In the genomic region with DNA sequence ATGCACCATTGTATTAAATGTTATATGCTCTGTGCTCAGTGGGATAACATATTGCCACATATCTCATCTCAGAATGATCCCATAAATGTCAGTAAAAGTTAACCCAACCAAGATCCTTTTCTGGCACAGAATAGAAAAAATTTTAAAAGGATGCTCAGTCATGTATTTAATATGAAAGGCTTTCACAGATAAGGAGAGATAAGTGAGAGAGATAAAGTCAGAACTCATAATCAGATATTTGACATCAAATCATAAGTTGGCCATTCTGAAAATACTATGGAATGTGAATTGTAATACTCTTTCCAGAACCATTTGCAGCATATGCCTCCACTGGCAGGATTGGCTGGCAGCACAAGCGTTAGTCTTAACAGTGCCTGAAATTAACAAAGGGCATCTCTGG, we compare ENCODE assay signal across 37 cellular contexts. TPM values are rescaled to one million over a fixed set of nuclear protein-coding genes. Genes with fewer than 3 reads are reported as not detected.
DNase-seq lines count a peak whose midpoint lies in the region; ATAC-seq, FAIRE-seq and TF ChIP-seq lines count a peak whose summit lies in the region.
"Had no signal": no experiment of that assay in that cellular context is flagged by ENCODE, and none has a peak within 500 bp of the region (broad histone marks: within the 10 kb centered on the region; RNA-seq: fewer than 3 reads in every experiment).

No MANE protein-coding gene starts in this region.

- peak; percentile 39 for FAIRE-seq in astrocyte (lab: Jason Lieb, UNC)
- FAIRE-seq: A204.1, A549, D721Med had no signal

- peaks cover 23% of the 10 kb centered on the region for H3K4me1 Mint-ChIP-seq in astrocyte (ENCODE audit: low read depth, unreplicated experiment)

- POLR2A ChIA-PET in SK-N-SH (lab: Yijun Ruan, JAX) = no interaction called here

- H3K4me3 ChIP-seq in SK-N-SH (ENCODE audit: low read depth in 2 of 2, low read length in 1 of 2) = no peak overlapping the region
- no peak overlapping the region for H3K4me3 ChIP-seq in astrocyte (ENCODE audit: insufficient read depth, low read depth, low read length)
- H3K4me3 ChIP-seq: A549; BLaER1; BLaER1 treated with 17β-estradiol and CSF1 and Interleukin-3, amounts not matched to agents 10 nM and 100 nM had no signal

- no peak overlapping the region for H3K4me2 ChIP-seq in SK-N-SH
- H3K4me2 ChIP-seq in astrocyte (ENCODE audit: low read length) = no peak overlapping the region
- H3K4me2 ChIP-seq: A549; BLaER1; BLaER1 treated with 17β-estradiol and CSF1 and Interleukin-3, amounts not matched to agents 10 nM and 100 nM had no signal

- H3K36me3 Mint-ChIP-seq in astrocyte (ENCODE audit: low read depth, unreplicated experiment) = peaks cover 3% of the 10 kb centered on the region

- no peaks in the 10 kb centered on the region for H3K9me3 ChIP-seq in SK-N-SH
- no peaks in the 10 kb centered on the region for H3K9me3 ChIP-seq in astrocyte (ENCODE audit: insufficient read depth, low read depth, low read length)
- H3K9me3 ChIP-seq: A549; BE2C; BLaER1; BLaER1 treated with 17β-estradiol and CSF1 and Interleukin-3, amounts not matched to agents 10 nM and 100 nM; Caco-2 had no signal

- H3K4me3 Mint-ChIP-seq in astrocyte (ENCODE audit: unreplicated experiment) = no peak overlapping the region
- H3K4me3 Mint-ChIP-seq: B cell; CD14-positive monocyte; CD4-positive, alpha-beta memory T cell; CD4-positive, alpha-beta T cell; CD4-positive, CD25-positive, alpha-beta regulatory T cell; CD8-positive, alpha-beta memory T cell; CD8-positive, alpha-beta T cell had no signal

- H3K79me2 ChIP-seq in SK-N-SH (ENCODE audit: insufficient read depth) (no peaks in the 10 kb centered on the region), astrocyte (ENCODE audit: insufficient read depth, low read length) (no peaks in the 10 kb centered on the region)

- no peaks in the 10 kb centered on the region for H3K9me3 Mint-ChIP-seq in astrocyte (ENCODE audit: unreplicated experiment)
- H3K9me3 Mint-ChIP-seq: CD14-positive monocyte; CD4-positive, alpha-beta memory T cell; CD4-positive, alpha-beta T cell; CD4-positive, CD25-positive, alpha-beta regulatory T cell; CD8-positive, alpha-beta memory T cell; CD8-positive, alpha-beta T cell had no signal

- TF ChIP-seq CTCF in SK-N-SH (IDR thresholded peaks at IDR 0.05) (no peak), VCaP (conservative IDR thresholded peaks at IDR 0.05) (no peak), astrocyte (IDR thresholded peaks at IDR 0.05; ENCODE audit: insufficient read depth, low read depth, low read length) (no peak)

- H3K27ac Mint-ChIP-seq in astrocyte (ENCODE audit: unreplicated experiment) = no peak overlapping the region
- H3K27ac Mint-ChIP-seq: B cell; CD14-positive monocyte; CD4-positive, alpha-beta T cell; CD4-positive, CD25-positive, alpha-beta regulatory T cell; CD8-positive, alpha-beta memory T cell; CD8-positive, alpha-beta T cell had no signal

- no peak overlapping the region for H2AFZ ChIP-seq in SK-N-SH (ENCODE audit: low read depth)
- H2AFZ ChIP-seq in astrocyte (ENCODE audit: low read depth, low read length) = no peak overlapping the region

- H4K20me1 ChIP-seq in SK-N-SH (ENCODE audit: insufficient read depth) (no peaks in the 10 kb centered on the region), astrocyte (ENCODE audit: insufficient read depth, low read length) (no peaks in the 10 kb centered on the region)
- H4K20me1 ChIP-seq: BLaER1; BLaER1 treated with 17β-estradiol and CSF1 and Interleukin-3, amounts not matched to agents 10 nM and 100 nM had no signal

- H3K27me3 ChIP-seq in SK-N-SH (ENCODE audit: insufficient read depth) = no peaks in the 10 kb centered on the region
- H3K27me3 ChIP-seq in astrocyte (ENCODE audit: insufficient read depth, low read length) = no peaks in the 10 kb centered on the region
- H3K27me3 ChIP-seq: BE2C; BLaER1; BLaER1 treated with 17β-estradiol and CSF1 and Interleukin-3, amounts not matched to agents 10 nM and 100 nM had no signal

- H3K9ac ChIP-seq in SK-N-SH (no peak overlapping the region), astrocyte (ENCODE audit: low read length) (no peak overlapping the region)
- H3K9ac ChIP-seq: BLaER1; BLaER1 treated with 17β-estradiol and CSF1 and Interleukin-3, amounts not matched to agents 10 nM and 100 nM had no signal

- TF ChIP-seq EP300 in SK-N-SH (IDR thresholded peaks at IDR 0.05; ENCODE audit: borderline replicate concordance in 1 of 2, low read depth in 1 of 2, low read length in 1 of 2) = no peak

- H3K4me1 ChIP-seq in SK-N-SH (ENCODE audit: control insufficient read depth in 1 of 2, insufficient read depth in 2 of 2, low read depth in 1 of 2, low read length in 1 of 2) (peaks cover 0 to 2% of the 10 kb centered on the region in 2 experiments; a peak in 2 of 4 replicates), astrocyte (ENCODE audit: insufficient read depth, low read length) (peaks cover 7% of the 10 kb centered on the region)
- H3K4me1 ChIP-seq: A549; BE2C; BLaER1; BLaER1 treated with 17β-estradiol and CSF1 and Interleukin-3, amounts not matched to agents 10 nM and 100 nM; Caco-2 had no signal

- H3K27me3 Mint-ChIP-seq in astrocyte (ENCODE audit: low read depth, unreplicated experiment) = no peaks in the 10 kb centered on the region
- H3K27me3 Mint-ChIP-seq: B cell; CD4-positive, alpha-beta memory T cell; CD4-positive, alpha-beta T cell; CD4-positive, CD25-positive, alpha-beta regulatory T cell; CD8-positive, alpha-beta memory T cell had no signal

- DNase-seq in SK-N-SH (no peak), astrocyte (ENCODE audit: low read depth) (no peak), OCI-M1 (lab: John Stamatoyannopoulos, UW) (no peak)
- DNase-seq: 8988T; ACHN; AML-193; BE2C; C1 segment of cervical spinal cord; Caco-2; Calu3; CD4-positive, alpha-beta memory T cell; CD4-positive, alpha-beta T cell; CD4-positive, CD25-positive, alpha-beta regulatory T cell; CD8-positive, alpha-beta memory T cell; CD8-positive, alpha-beta T cell; COR-L47; DMS 273 treated with DMSO at 0.1 percent for 48 hours; DMS153; DMS53; DMS79; DMS79 treated with DMSO at 0.1 percent for 48 hours; DND-41; EL had no signal

- H3F3A ChIP-seq in SK-N-SH (replicated peaks; ENCODE audit: insufficient read depth) = peaks cover 1% of the 10 kb centered on the region

- WGBS in SK-N-SH (ENCODE audit: low lambda C conversion rate) = 94% methylated on average over 1 of the region's 1 CpG

- H3K9me2 ChIP-seq in SK-N-SH = no peaks in the 10 kb centered on the region

- ATAC-seq in SK-N-SH treated with all-trans-retinoic acid at 6 μM for 48 hours (peak; percentile 24), HG02623 (IDR thresholded peaks at IDR 0.05; ENCODE audit: unreplicated experiment) (no peak), GM18909 (IDR thresholded peaks at IDR 0.05; ENCODE audit: poor library complexity, unreplicated experiment) (no peak), HG02763 (IDR thresholded peaks at IDR 0.05; ENCODE audit: unreplicated experiment) (no peak)
- ATAC-seq: A549; CD8-positive, alpha-beta T cell had no signal

- no peak overlapping the region for H3K27ac ChIP-seq in SK-N-SH (ENCODE audit: low read depth in 2 of 2, low read length in 1 of 2)
- peak overlapping the region; percentile 8; the same call in 1 of the 2 replicates for H3K27ac ChIP-seq in VCaP
- H3K27ac ChIP-seq in astrocyte (ENCODE audit: low read depth, low read length) = no peak overlapping the region
- H3K27ac ChIP-seq: 22Rv1; A549; BLaER1; BLaER1 treated with 17β-estradiol and CSF1 and Interleukin-3, amounts not matched to agents 10 nM and 100 nM; C4-2B had no signal

- H3K36me3 ChIP-seq in SK-N-SH (replicated peaks in 1 of 2; ENCODE audit: control insufficient read depth in 1 of 2, insufficient read depth in 2 of 2, low read length in 1 of 2) (peaks cover 25 to 85% of the 10 kb centered on the region in 2 experiments), astrocyte (ENCODE audit: insufficient read depth, low read length) (no peaks in the 10 kb centered on the region)
- H3K36me3 ChIP-seq: BE2C had no signal

- CTCF ChIA-PET in SK-N-SH (lab: Yijun Ruan, JAX) = interaction anchor here (1.1 to 8.9 kb wide), 3 partner anchors 8 to 319 kb away, joined by 3 to 85 read pairs (median 3); a partner anchor contains a TSS

- no peak for TF ChIP-seq RAD21 in SK-N-SH (IDR thresholded peaks at IDR 0.05; ENCODE audit: low read length)

TF ChIP-seq in SK-N-SH, 30 proteins besides CTCF, POLR2A, EP300 and RAD21 (continues in another document):
- TF ChIP-seq, protein P1, sequence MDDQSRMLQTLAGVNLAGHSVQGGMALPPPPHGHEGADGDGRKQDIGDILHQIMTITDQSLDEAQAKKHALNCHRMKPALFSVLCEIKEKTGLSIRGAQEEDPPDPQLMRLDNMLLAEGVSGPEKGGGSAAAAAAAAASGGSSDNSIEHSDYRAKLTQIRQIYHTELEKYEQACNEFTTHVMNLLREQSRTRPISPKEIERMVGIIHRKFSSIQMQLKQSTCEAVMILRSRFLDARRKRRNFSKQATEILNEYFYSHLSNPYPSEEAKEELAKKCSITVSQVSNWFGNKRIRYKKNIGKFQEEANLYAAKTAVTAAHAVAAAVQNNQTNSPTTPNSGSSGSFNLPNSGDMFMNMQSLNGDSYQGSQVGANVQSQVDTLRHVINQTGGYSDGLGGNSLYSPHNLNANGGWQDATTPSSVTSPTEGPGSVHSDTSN (IDR thresholded peaks at IDR 0.05) = peak; percentile 74; the same call in 1 of the 2 replicates

TF ChIP-seq in SK-N-SH treated with all-trans-retinoic acid at 6 μM for 48 hours, 23 proteins besides CTCF, POLR2A, EP300 and RAD21:
- TF ChIP-seq CSDC2 (CRISPR knock-in tag; IDR thresholded peaks at IDR 0.05) (no peak), ZC3H10 (CRISPR knock-in tag; IDR thresholded peaks at IDR 0.05) (no peak), ISL1 (CRISPR knock-in tag; IDR thresholded peaks at IDR 0.05) (peak; percentile 88)

RNA-seq across cellular contexts. Expression of a gene that starts 38.5 kb away (rescaled TPM):
- 4.9 and 6.1 TPM in 2 replicates for polyA plus RNA-seq in SK-N-SH (2012; rRNA removed)
- 7.3 and 7.5 TPM in 2 replicates for polyA plus RNA-seq in SK-N-SH (2012; cell fraction: cytosol; rRNA removed)
- 4.3 and 9.2 TPM in 2 replicates for polyA plus RNA-seq in SK-N-SH (2012; cell fraction: nucleus; rRNA removed)
- 26.3 and 34.7 TPM in 2 replicates for total RNA-seq in astrocyte

RNA-seq across cellular contexts. Expression of a gene that starts 40.2 kb away (rescaled TPM):
- polyA plus RNA-seq in SK-N-SH (2012; rRNA removed) = 15.7 and 24.4 TPM in 2 replicates
- polyA plus RNA-seq in SK-N-SH (2012; cell fraction: cytosol; rRNA removed) = 27.6 and 29.7 TPM in 2 replicates
- polyA plus RNA-seq in SK-N-SH (2012; cell fraction: nucleus; rRNA removed) = 4.5 and 10.6 TPM in 2 replicates
- total RNA-seq in astrocyte = 100 and 123 TPM in 2 replicates
